10 cellular contexts compared by ENCODE assay signal in the genomic region with DNA sequence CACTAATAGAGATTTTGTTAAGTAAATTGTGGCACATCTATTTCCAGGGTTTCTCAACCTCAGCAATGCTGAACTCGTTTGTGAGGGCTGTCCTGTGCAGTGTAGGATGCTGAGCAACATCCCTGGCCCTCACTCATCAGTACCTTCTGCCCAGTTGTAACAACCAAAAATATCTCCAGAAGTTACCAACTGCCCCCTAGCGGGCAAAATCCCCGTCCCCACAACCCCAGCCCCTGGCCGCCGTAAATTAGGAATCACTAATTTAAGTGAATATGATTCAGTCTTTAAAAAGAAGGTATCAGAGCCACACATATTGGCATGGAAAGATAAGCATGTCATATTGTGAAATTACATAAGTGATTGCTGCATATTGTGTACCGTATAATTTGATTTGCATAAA.
DNase-seq lines count a peak whose midpoint lies in the region; ATAC-seq and TF ChIP-seq lines count a peak whose summit lies in the region.
"Had no signal": no experiment of that assay in that cellular context is flagged by ENCODE, and none has a peak within 500 bp of the region (broad histone marks: within the 10 kb centered on the region; RNA-seq: fewer than 3 reads in every experiment).

No MANE protein-coding gene starts in this region.

- ATAC-seq in HG03175 (IDR thresholded peaks at IDR 0.05; ENCODE audit: unreplicated experiment): no peak
- ATAC-seq: pancreas had no signal

- no peaks in the 10 kb centered on the region for H3K4me1 Mint-ChIP-seq in MCF 10A (ENCODE audit: insufficient read depth, unreplicated experiment)

- peaks cover 0 to 44% of the 10 kb centered on the region in 2 donors for H3K27me3 ChIP-seq in breast epithelium
- H3K27me3 ChIP-seq in SU-DHL-6 (ENCODE audit: low read length): no peaks in the 10 kb centered on the region

- no peaks in the 10 kb centered on the region for H4K20me1 ChIP-seq in SU-DHL-6 (ENCODE audit: low read depth, low read length)

- DNase-seq in MCF 10A (ENCODE audit: unreplicated experiment) (peak; percentile 35), breast epithelium (ENCODE audit: low spot score in 2 of 2) (no peak), fibroblast of mammary gland (ENCODE audit: low read depth) (peak; percentile 11), NCI-H1105 treated with DMSO at 0.1 percent for 48 hours (lab: John Stamatoyannopoulos, UW) (no peak), COLO829 (ENCODE audit: low spot score) (no peak)
- DNase-seq in stimulated activated CD8-positive, alpha-beta memory T cell treated with anti-CD3 and anti-CD28 coated beads, Interleukin-4, amount 100 ng/mL, for 48 hours: peak; percentile 52
- DNase-seq: NCI-H2171 had no signal

- no peaks in the 10 kb centered on the region for H3K36me3 Mint-ChIP-seq in MCF 10A (ENCODE audit: insufficient read depth, unreplicated experiment)

- no peaks in the 10 kb centered on the region for H3K9me3 Mint-ChIP-seq in MCF 10A (ENCODE audit: unreplicated experiment)

- no peak overlapping the region for H3K27ac Mint-ChIP-seq in MCF 10A (ENCODE audit: low read depth, unreplicated experiment)

- no peak overlapping the region for H2AFZ ChIP-seq in SU-DHL-6 (ENCODE audit: low read depth, low read length, severe bottlenecking)

- H3K4me3 ChIP-seq in breast epithelium (no peak overlapping the region), SU-DHL-6 (ENCODE audit: insufficient read depth, low read length, poor library complexity, severe bottlenecking) (no peak overlapping the region), fibroblast of mammary gland (ENCODE audit: control insufficient read depth, low read depth, low read length) (no peak overlapping the region)
- H3K4me3 ChIP-seq: pancreas had no signal

- POLR2A ChIA-PET in MCF 10A (lab: Yijun Ruan, JAX): no interaction called here

- H3K4me3 Mint-ChIP-seq in MCF 10A (ENCODE audit: unreplicated experiment): no peak overlapping the region

- intact Hi-C loops in MCF 10A (cut with micrococcal nuclease) (loop anchor here (10.0 kb wide), 1 partner anchor 432 kb away; no protein-coding TSS in a partner anchor), breast epithelium (cut with DNase I; ENCODE audit: low total_unique reads) (no loop called here)

- H3K4me2 ChIP-seq in SU-DHL-6 (ENCODE audit: low read depth, low read length, poor library complexity, severe bottlenecking): no peak overlapping the region

- H3K27ac ChIP-seq in breast epithelium: no peak overlapping the region
- H3K27ac ChIP-seq in SU-DHL-6 (ENCODE audit: low read depth, low read length): no peak overlapping the region
- H3K27ac ChIP-seq: pancreas had no signal

- TF ChIP-seq POLR2A in breast epithelium (IDR thresholded peaks at IDR 0.05): no peak

- no peaks in the 10 kb centered on the region for H3K9me3 ChIP-seq in breast epithelium
- no peaks in the 10 kb centered on the region for H3K9me3 ChIP-seq in SU-DHL-6 (ENCODE audit: insufficient read depth, low read length)
- H3K9me3 ChIP-seq: pancreas had no signal

- no peak overlapping the region for H3K9ac ChIP-seq in SU-DHL-6 (ENCODE audit: low read length)

- H3K4me1 ChIP-seq in breast epithelium: no peaks in the 10 kb centered on the region
- H3K4me1 ChIP-seq: pancreas had no signal

- no peaks in the 10 kb centered on the region for H3K9me2 ChIP-seq in SU-DHL-6 (replicated peaks; ENCODE audit: insufficient read depth, low read length)

- TF ChIP-seq CTCF in MCF 10A (IDR thresholded peaks at IDR 0.05; ENCODE audit: unreplicated experiment): peak; percentile 45
- TF ChIP-seq CTCF in breast epithelium (IDR thresholded peaks at IDR 0.05): no peak
- TF ChIP-seq CTCF in SU-DHL-6 (IDR thresholded peaks at IDR 0.05; ENCODE audit: insufficient read depth, low read length, poor library complexity, severe bottlenecking): peak; percentile 13
- TF ChIP-seq CTCF in fibroblast of mammary gland (conservative IDR thresholded peaks at IDR 0.05; ENCODE audit: control insufficient read depth, insufficient read depth, low read depth, low read length): peak; percentile 41

- no peaks in the 10 kb centered on the region for H3K79me2 ChIP-seq in SU-DHL-6 (ENCODE audit: insufficient read depth, low read length)

- H3K36me3 ChIP-seq in breast epithelium: no peaks in the 10 kb centered on the region
- H3K36me3 ChIP-seq in SU-DHL-6 (ENCODE audit: low read length): no peaks in the 10 kb centered on the region
- H3K36me3 ChIP-seq: pancreas had no signal

- CTCF ChIA-PET in MCF 10A (lab: Yijun Ruan, JAX): no interaction called here

- no peaks in the 10 kb centered on the region for H3F3A ChIP-seq in SU-DHL-6 (ENCODE audit: insufficient read depth)

- peaks cover 88% of the 10 kb centered on the region for H3K27me3 Mint-ChIP-seq in MCF 10A (ENCODE audit: insufficient read depth, unreplicated experiment)

- no TSS peak for BruUV-seq in MCF 10A (replicated peaks; lab: Mats Ljungman, UMichigan)

Comparison
In these comparisons a context has a peak if more than half of its experiments do, and no peak if none do; other contexts are left out.
1. DNase-seq: peak in MCF 10A (single experiment), fibroblast of mammary gland (single experiment) and stimulated activated CD8-positive, alpha-beta memory T cell treated with anti-CD3 and anti-CD28 coated beads, Interleukin-4, amount 100 ng/mL, for 48 hours (single experiment); none in breast epithelium (0 of 2), NCI-H1105 treated with DMSO at 0.1 percent for 48 hours (single experiment) and COLO829 (single experiment).
2. CTCF ChIP-seq: peak in MCF 10A (single experiment), SU-DHL-6 (single experiment) and fibroblast of mammary gland (single experiment); none in breast epithelium (0 of 3).